In genomic region chr2:167966937-167967913, GRCh38 we compare ENCODE assay signal across 2 cellular contexts.
TF ChIP-seq lines count a peak whose summit lies in the region.

No MANE protein-coding gene starts in this region.

TF ChIP-seq in SK-N-SH treated with all-trans-retinoic acid at 6 μM for 48 hours, 23 proteins besides CTCF, POLR2A, EP300 and RAD21 (continued from another document):
- TF ChIP-seq ZC3H10 (CRISPR knock-in tag; IDR thresholded peaks at IDR 0.05) (no peak), ZFP3 (CRISPR knock-in tag; IDR thresholded peaks at IDR 0.05) (no peak), GLIS3 (CRISPR knock-in tag; IDR thresholded peaks at IDR 0.05) (no peak), ARNTL (CRISPR knock-in tag; IDR thresholded peaks at IDR 0.05; ENCODE audit: borderline replicate concordance, low read depth) (no peak), ZNF8 (CRISPR knock-in tag; IDR thresholded peaks at IDR 0.05) (no peak)

TF ChIP-seq in SK-N-SH, 30 proteins besides CTCF, POLR2A, EP300 and RAD21 (continued from another document):
- TF ChIP-seq MAX (IDR thresholded peaks at IDR 0.05; ENCODE audit: low read depth) (no peak), EZH2phosphoT487 (IDR thresholded peaks at IDR 0.05; ENCODE audit: borderline replicate concordance, low read depth) (no peak)
